In the genomic region with DNA sequence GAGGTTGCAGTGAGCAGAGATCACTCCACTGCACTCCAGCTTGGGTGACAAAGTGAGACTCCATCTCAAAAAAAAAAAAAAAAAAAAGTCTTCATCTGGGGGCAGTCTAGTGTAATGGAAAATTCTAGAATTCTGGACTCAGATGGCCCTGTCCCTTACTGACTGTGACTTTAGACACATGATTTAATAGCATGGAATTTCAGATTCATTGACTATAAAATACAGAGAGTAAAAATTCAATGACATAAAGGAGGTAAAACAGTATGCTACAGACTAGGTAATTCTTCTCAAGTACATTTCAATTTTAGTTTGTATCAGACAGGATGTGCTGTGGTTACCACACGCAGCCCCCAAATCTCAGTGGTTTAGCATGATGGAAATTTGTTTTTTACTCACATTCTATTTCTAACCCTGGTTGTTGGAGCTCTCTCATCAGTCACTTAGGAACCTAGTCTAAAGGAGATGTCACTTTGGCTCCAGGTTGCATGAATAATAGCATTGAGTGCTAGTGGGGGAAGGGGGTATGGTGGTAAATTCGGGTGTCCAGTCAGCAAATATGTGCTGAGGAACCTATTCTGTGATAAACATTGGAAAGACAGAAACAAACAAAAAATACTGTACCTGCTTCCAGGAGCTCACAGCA, we compare ENCODE assay signal across 8 cellular contexts.
DNase-seq lines count a peak whose midpoint lies in the region; ATAC-seq and TF ChIP-seq lines count a peak whose summit lies in the region.

No MANE protein-coding gene starts in this region.

- H3K27me3 ChIP-seq in lower lobe of right lung (ENCODE audit: low read depth), result no peaks in the 10 kb centered on the region

- H3K4me3 ChIP-seq in lower lobe of right lung, result no peak overlapping the region

- H3K9me3 ChIP-seq in lower lobe of right lung, result no peaks in the 10 kb centered on the region

- TF ChIP-seq CTCF in natural killer cell (IDR thresholded peaks at IDR 0.05) (no peak), lower lobe of right lung (IDR thresholded peaks at IDR 0.05) (no peak)

- ATAC-seq in GM18511 (IDR thresholded peaks at IDR 0.05; ENCODE audit: unreplicated experiment), result peak; percentile 86
- ATAC-seq in GM21529 (IDR thresholded peaks at IDR 0.05; ENCODE audit: unreplicated experiment), result peak; percentile 87
- ATAC-seq in HG03521 (IDR thresholded peaks at IDR 0.05; ENCODE audit: unreplicated experiment), result peak; percentile 86
- ATAC-seq in natural killer cell, result peak; percentile 67 to 88 (median 78)
- no peak for ATAC-seq in lower lobe of right lung

- intact Hi-C loops in natural killer cell (cut with micrococcal nuclease) (loop anchor here (1.0 to 5.0 kb wide), 4 partner anchors 13 to 316 kb away; no protein-coding TSS in a partner anchor), lower lobe of right lung (cut with DNase I) (no loop called here)

- peaks cover 0 to 2% of the 10 kb centered on the region in 2 donors for H3K9me3 Mint-ChIP-seq in natural killer cell

- DNase-seq in natural killer cell (peak; percentile 47), lower lobe of right lung (no peak), dermis blood vessel endothelial cell (no peak), NCI-H524 treated with DMSO at 0.1 percent for 48 hours (lab: John Stamatoyannopoulos, UW) (no peak), NCI-H2107 treated with DMSO at 0.1 percent for 48 hours (lab: John Stamatoyannopoulos, UW; ENCODE audit: unreplicated experiment) (no peak)

- no peaks in the 10 kb centered on the region for H3K4me1 ChIP-seq in lower lobe of right lung

- H3K27ac Mint-ChIP-seq in natural killer cell, result peak overlapping the region; percentile 75 to 76

- H3K27me3 Mint-ChIP-seq in natural killer cell (ENCODE audit: low read depth in 2 of 2), result peaks cover 0 to 17% of the 10 kb centered on the region in 2 donors

- H3K27ac ChIP-seq in lower lobe of right lung, result no peak overlapping the region

- H3K4me3 Mint-ChIP-seq in natural killer cell, result peak overlapping the region; percentile 81

- peaks cover 41% of the 10 kb centered on the region in 2 donors for H3K4me1 Mint-ChIP-seq in natural killer cell

- no peaks in the 10 kb centered on the region for H3K36me3 ChIP-seq in lower lobe of right lung

- H3K36me3 Mint-ChIP-seq in natural killer cell, result peaks cover 9% of the 10 kb centered on the region

Comparison
In these comparisons a context has a peak if more than half of its experiments do, and no peak if none do; other contexts are left out.
1. ATAC-seq: peak in GM18511 (single experiment), GM21529 (single experiment), HG03521 (single experiment) and natural killer cell (3 of 3); none in lower lobe of right lung (0 of 2).